ENCODE assay signal across 15 cellular contexts in genomic region chr19:45952341-45952690, GRCh38. TPM values are rescaled to one million over a fixed set of nuclear protein-coding genes. Genes with fewer than 3 reads are reported as not detected.
DNase-seq lines count a peak whose midpoint lies in the region; ATAC-seq and TF ChIP-seq lines count a peak whose summit lies in the region.
"Had no signal": no experiment of that assay in that cellular context is flagged by ENCODE, and none has a peak within 500 bp of the region (broad histone marks: within the 10 kb centered on the region; RNA-seq: fewer than 3 reads in every experiment).

No MANE protein-coding gene starts in this region.

- H3K27me3 Mint-ChIP-seq in effector memory CD8-positive, alpha-beta T cell, result peaks cover 52 to 61% of the 10 kb centered on the region in 2 donors
- H3K27me3 Mint-ChIP-seq in neural crest cell (ENCODE audit: low read depth), result peaks cover 20% of the 10 kb centered on the region

- H3K4me3 ChIP-seq in GM12865 (ENCODE audit: low read depth, low read length), result peak overlapping the region; percentile 57; the same call in 1 of the 2 replicates
- H3K4me3 ChIP-seq in HUES64 (ENCODE audit: low read length), result peak overlapping the region; percentile 67
- H3K4me3 ChIP-seq: tibial artery had no signal

- DNase-seq in GM12865 (ENCODE audit: low read depth), result no peak
- DNase-seq in effector memory CD8-positive, alpha-beta T cell, result no peak
- no peak for DNase-seq in neural crest cell (ENCODE audit: low read depth, low spot score)
- DNase-seq in NCI-H2029 treated with DMSO at 0.1 percent for 48 hours (lab: John Stamatoyannopoulos, UW), result no peak
- no peak for DNase-seq in SKM-1 treated with dmso at 0.1 percent for 144 hours (lab: John Stamatoyannopoulos, UW; ENCODE audit: unreplicated experiment)
- DNase-seq: NCI-H187, NCI-H748 treated with DMSO at 0.1 percent for 48 hours, tibial artery had no signal

- H3K4me1 ChIP-seq in HUES64 (ENCODE audit: insufficient read depth, low read length), result peaks cover 3% of the 10 kb centered on the region; the same call in 1 of the 2 replicates

- no peak overlapping the region for H3K9ac ChIP-seq in HUES64 (ENCODE audit: low read depth, low read length)

- WGBS in HUES64, result 40% methylated on average over 8 of the region's 8 CpGs

- no peak for ATAC-seq in effector memory CD8-positive, alpha-beta T cell (replicated peaks)
- ATAC-seq in HG02852 (IDR thresholded peaks at IDR 0.05; ENCODE audit: unreplicated experiment), result no peak

- H3K4me1 Mint-ChIP-seq in effector memory CD8-positive, alpha-beta T cell (ENCODE audit: low read depth in 2 of 2), result peaks cover 5 to 7% of the 10 kb centered on the region in 2 donors
- H3K4me1 Mint-ChIP-seq in neural crest cell, result peaks cover 39% of the 10 kb centered on the region

- no peaks in the 10 kb centered on the region for H3K9me3 ChIP-seq in HUES64 (ENCODE audit: insufficient read depth, low read depth, low read length)
- H3K9me3 ChIP-seq: tibial artery had no signal

- H3K36me3 ChIP-seq in HUES64 (ENCODE audit: insufficient read depth, low read length), result no peaks in the 10 kb centered on the region
- H3K36me3 ChIP-seq: tibial artery had no signal

- H3K27ac ChIP-seq in HUES64 (ENCODE audit: low read depth, low read length), result no peak overlapping the region
- H3K27ac ChIP-seq: epithelial cell of prostate, tibial artery had no signal

- no peak overlapping the region for H3K27ac Mint-ChIP-seq in effector memory CD8-positive, alpha-beta T cell
- H3K27ac Mint-ChIP-seq in neural crest cell (ENCODE audit: unreplicated experiment), result no peak overlapping the region

- TF ChIP-seq CTCF in GM12865 (IDR thresholded peaks at IDR 0.05; ENCODE audit: insufficient read depth, low read depth, low read length, missing control alignments) (no peak), neural crest cell (conservative IDR thresholded peaks at IDR 0.05) (no peak)

- no peaks in the 10 kb centered on the region for H3K9me3 Mint-ChIP-seq in effector memory CD8-positive, alpha-beta T cell
- H3K9me3 Mint-ChIP-seq in neural crest cell, result no peaks in the 10 kb centered on the region

- no peaks in the 10 kb centered on the region for H3K27me3 ChIP-seq in HUES64 (ENCODE audit: insufficient read depth, low read length)

- H3K4me3 Mint-ChIP-seq in effector memory CD8-positive, alpha-beta T cell, result peak overlapping the region; percentile 71
- peak overlapping the region; percentile 79 for H3K4me3 Mint-ChIP-seq in neural crest cell

- H3K36me3 Mint-ChIP-seq in effector memory CD8-positive, alpha-beta T cell (ENCODE audit: insufficient read depth), result no peaks in the 10 kb centered on the region
- peaks cover 2% of the 10 kb centered on the region for H3K36me3 Mint-ChIP-seq in neural crest cell (ENCODE audit: low read depth)

RNA-seq across cellular contexts. Expression of gene NOVA2, which starts 21.3 kb away (rescaled TPM):
- polyA plus RNA-seq in HUES64 (2013, experiment 1 of 2), result 5.9 TPM
- 7.9 TPM for polyA plus RNA-seq in HUES64 (2013, experiment 2 of 2)
- 25.5 and 25.6 TPM in 2 replicates for total RNA-seq in neural crest cell

RNA-seq across cellular contexts. Expression of gene NANOS2, which starts 37.7 kb away (rescaled TPM):
- polyA plus RNA-seq in HUES64 (2013, experiment 1 of 2), result not detected
- 0.19 TPM for polyA plus RNA-seq in HUES64 (2013, experiment 2 of 2)
- total RNA-seq in neural crest cell, result not detected in 2 replicates
- total RNA-seq: activated naive CD4-positive, alpha-beta T cell treated with anti-CD3 and anti-CD28 coated beads, Interleukin-2, amount 50 U/mL, for 72 hours; cerebellum; kidney; renal cortical epithelial cell had no signal

RNA-seq across cellular contexts. Expression of gene CCDC61, which starts 43.0 kb away (rescaled TPM):
- 4.3 TPM for polyA plus RNA-seq in HUES64 (2013, experiment 1 of 2)
- polyA plus RNA-seq in HUES64 (2013, experiment 2 of 2), result 6.0 TPM
- total RNA-seq in neural crest cell, result 17.6 and 18.1 TPM in 2 replicates

RNA-seq across cellular contexts. Expression of gene MYPOP, which starts 49.9 kb away (rescaled TPM):
- polyA plus RNA-seq in HUES64 (2013, experiment 1 of 2), result 6.8 TPM
- 6.0 TPM for polyA plus RNA-seq in HUES64 (2013, experiment 2 of 2)
- total RNA-seq in neural crest cell, result 9.1 and 9.6 TPM in 2 replicates
